18 cellular contexts compared by ENCODE assay signal in the genomic region with DNA sequence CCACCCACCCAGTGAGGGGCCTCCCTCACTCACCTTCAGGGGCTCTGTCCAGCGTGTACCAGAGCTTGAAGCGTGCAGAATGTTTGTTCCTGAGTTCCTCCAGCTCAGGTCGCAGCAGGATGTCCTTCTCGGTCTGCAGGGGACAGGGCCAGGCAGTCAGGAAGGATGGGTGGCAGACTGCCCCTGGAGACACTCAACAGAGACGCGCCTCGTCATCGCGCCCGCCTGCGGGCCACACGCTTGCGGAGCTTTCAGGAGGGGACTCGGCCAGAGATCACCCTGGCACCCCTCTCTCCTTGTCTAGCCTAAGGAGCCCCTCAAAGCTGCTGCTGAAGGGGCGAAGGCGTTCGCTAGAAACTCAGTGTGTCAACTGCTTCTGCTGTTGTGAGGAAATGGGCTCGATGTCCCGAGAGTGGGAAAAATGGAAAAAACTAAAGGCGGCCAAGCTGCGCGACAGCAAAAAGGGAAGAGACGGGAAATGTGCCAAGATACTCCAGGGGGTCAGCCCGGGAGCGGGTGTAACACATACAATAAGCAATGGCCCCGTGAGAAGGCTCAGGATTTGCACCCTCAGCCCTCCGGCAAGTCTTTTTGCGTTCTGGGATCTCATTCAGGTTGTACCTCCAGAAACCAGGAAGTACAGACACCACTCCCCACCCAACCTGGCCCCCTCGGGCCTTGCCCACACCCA. TPM values are rescaled to one million over a fixed set of nuclear protein-coding genes. Genes with fewer than 3 reads are reported as not detected.
A peak's percentile ranks its signal among the peaks of the same experiment; 100 is the strongest.
DNase-seq lines count a peak whose midpoint lies in the region; ATAC-seq, FAIRE-seq and TF ChIP-seq lines count a peak whose summit lies in the region.
"Had no signal": no experiment of that assay in that cellular context is flagged by ENCODE, and none has a peak within 500 bp of the region (broad histone marks: within the 10 kb centered on the region; RNA-seq: fewer than 3 reads in every experiment).

No MANE protein-coding gene starts in this region.

- no peaks in the 10 kb centered on the region for H3K79me2 ChIP-seq in HepG2 (ENCODE audit: insufficient read depth, low read length)
- no peaks in the 10 kb centered on the region for H3K79me2 ChIP-seq in GM12878 (ENCODE audit: control insufficient read depth, insufficient read depth, low read length)
- H3K79me2 ChIP-seq in osteoblast (ENCODE audit: insufficient read depth, low read length): no peaks in the 10 kb centered on the region

- H3K4me1 ChIP-seq in HepG2 (ENCODE audit: insufficient read depth, low read length): no peaks in the 10 kb centered on the region; the same call in 1 of the 2 replicates
- peaks cover 0 to 24% (median 0%) of the 10 kb centered on the region in 4 donors for H3K4me1 ChIP-seq in right lobe of liver
- H3K4me1 ChIP-seq in GM12878 (ENCODE audit: control insufficient read depth, insufficient read depth, low read length): peaks cover 8% of the 10 kb centered on the region
- H3K4me1 ChIP-seq in osteoblast (ENCODE audit: insufficient read depth, low read length): peaks cover 29% of the 10 kb centered on the region
- peaks cover 52% of the 10 kb centered on the region for H3K4me1 ChIP-seq in vagina

- no peak overlapping the region for H3K4me3 ChIP-seq in HepG2 (replicated peaks in 1 of 3; ENCODE audit: insufficient read depth in 1 of 3, low read depth in 2 of 3, low read length in 3 of 3)
- no peak overlapping the region for H3K4me3 ChIP-seq in right lobe of liver
- H3K4me3 ChIP-seq in GM12878: no peak overlapping the region
- no peak overlapping the region for H3K4me3 ChIP-seq in osteoblast (ENCODE audit: insufficient read depth, low read length)
- no peak overlapping the region for H3K4me3 ChIP-seq in vagina
- H3K4me3 ChIP-seq: cardiac muscle cell, K562 had no signal

- TF ChIP-seq CTCF in HepG2 (CRISPR knock-in tag; IDR thresholded peaks at IDR 0.05) (no peak), right lobe of liver (IDR thresholded peaks at IDR 0.05) (no peak), GM12878 (IDR thresholded peaks at IDR 0.05 in 2 of 3, conservative IDR thresholded peaks at IDR 0.05 in 1 of 3; ENCODE audit: control insufficient read depth in 2 of 3, extremely low read depth in 1 of 3, insufficient read depth in 1 of 3, low read depth in 3 of 3, low read length in 3 of 3) (no peak), osteoblast (IDR thresholded peaks at IDR 0.05; ENCODE audit: extremely low read depth, low read depth, low read length) (no peak), vagina (IDR thresholded peaks at IDR 0.05) (no peak)

- 96% methylated on average over 22 of the region's 29 CpGs for WGBS in HepG2 (ENCODE audit: low lambda C conversion rate)
- 73% methylated on average over 15 of the region's 29 CpGs for WGBS in right lobe of liver (ENCODE audit: insufficient coverage, low coverage, low lambda C conversion rate, missing lambda C conversion rate)
- 69% methylated on average over 29 of the region's 29 CpGs for WGBS in GM12878 (ENCODE audit: insufficient coverage, insufficient replicate concordance, low lambda C conversion rate, missing lambda C conversion rate)

- intact Hi-C loops in HepG2 (cut with micrococcal nuclease; ENCODE audit: unreplicated experiment) (loop anchor here (5.0 kb wide), 1 partner anchor 468 kb away; no protein-coding TSS in a partner anchor), right lobe of liver (cut with DNase I) (no loop called here), GM12878 (cut with micrococcal nuclease; ENCODE audit: unreplicated experiment) (no loop called here), vagina (cut with DNase I) (no loop called here)

- no peak overlapping the region for H3K4me2 ChIP-seq in HepG2 (ENCODE audit: low read depth, low read length)
- no peak overlapping the region for H3K4me2 ChIP-seq in GM12878 (ENCODE audit: control insufficient read depth, insufficient read depth)
- no peak overlapping the region for H3K4me2 ChIP-seq in osteoblast (ENCODE audit: insufficient read depth, low read length)

- FAIRE-seq in HepG2 (lab: Jason Lieb, UNC) (no peak), GM12878 (lab: Jason Lieb, UNC) (no peak)
- FAIRE-seq: K562, kidney had no signal

- BruUV-seq in HepG2 (replicated peaks; lab: Mats Ljungman, UMichigan): no TSS peak
- BruUV-seq in GM12878 (replicated peaks; lab: Mats Ljungman, UMichigan): no TSS peak

- H3K27ac ChIP-seq in HepG2 (ENCODE audit: extremely low read length, insufficient read depth, low read length): no peak overlapping the region
- H3K27ac ChIP-seq in right lobe of liver: no peak overlapping the region
- no peak overlapping the region for H3K27ac ChIP-seq in GM12878 (ENCODE audit: control insufficient read depth, insufficient read depth)
- no peak overlapping the region for H3K27ac ChIP-seq in osteoblast (ENCODE audit: low read depth, low read length)
- H3K27ac ChIP-seq in vagina: peak overlapping the region; percentile 75
- H3K27ac ChIP-seq: cardiac muscle cell had no signal

- H4K20me1 ChIP-seq in HepG2 (ENCODE audit: insufficient read depth, low read length): peaks cover 5% of the 10 kb centered on the region
- H4K20me1 ChIP-seq in GM12878 (ENCODE audit: control insufficient read depth, insufficient read depth): no peaks in the 10 kb centered on the region; the same call in 1 of the 2 replicates
- H4K20me1 ChIP-seq in osteoblast (ENCODE audit: insufficient read depth, low read length): peaks cover 5% of the 10 kb centered on the region

- CTCF ChIA-PET in HepG2 (lab: Yijun Ruan, JAX; ENCODE audit: low intra/inter-chr PET ratio, low total read pairs) (no interaction called here), GM12878 (lab: Yijun Ruan, JAX) (interaction anchor here (0.7 to 4.1 kb wide), 8 partner anchors 12 to 467 kb away, joined by 3 to 16 read pairs (median 4); a partner anchor contains a TSS)

- H3K9ac ChIP-seq in HepG2 (ENCODE audit: insufficient read depth, low read depth, low read length) (no peak overlapping the region), GM12878 (ENCODE audit: control insufficient read depth, insufficient read depth, low read length) (no peak overlapping the region)

- DNase-seq in HepG2 (ENCODE audit: low spot score): no peak
- DNase-seq in right lobe of liver: no peak
- DNase-seq in GM12878 (ENCODE audit: low read depth, low spot score): no peak
- peak; percentile 56 for DNase-seq in osteoblast (ENCODE audit: insufficient read length, low spot score, missing footprints)
- DNase-seq in vagina (ENCODE audit: extremely low spot score in 2 of 2): no peak
- DNase-seq: ACHN; activated CD8-positive, alpha-beta memory T cell treated with anti-CD3 and anti-CD28 coated beads for 24 hours; effector CD8-positive, alpha-beta T cell; hippocampal formation; kidney; NCI-H1092; NCI-H82 had no signal

- TF ChIP-seq RAD21 in HepG2 (CRISPR knock-in tag; IDR thresholded peaks at IDR 0.05) (no peak), GM12878 (IDR thresholded peaks at IDR 0.05; ENCODE audit: insufficient read depth, low read depth, low read length) (no peak)

- H3K36me3 ChIP-seq in HepG2 (replicated peaks in 1 of 2; ENCODE audit: control insufficient read depth in 1 of 2, insufficient read depth in 2 of 2, low read length in 2 of 2) (peaks cover 40 to 68% of the 10 kb centered on the region in 2 experiments), right lobe of liver (peaks cover 5 to 52% (median 27%) of the 10 kb centered on the region in 4 donors), GM12878 (ENCODE audit: control insufficient read depth in 2 of 2, insufficient read depth in 2 of 2, low read length in 1 of 2) (peaks cover 8 to 24% of the 10 kb centered on the region in 2 experiments; a peak in 3 of 4 replicates), osteoblast (ENCODE audit: insufficient read depth, low read length) (peaks cover 53% of the 10 kb centered on the region), vagina (peaks cover 0 to 66% of the 10 kb centered on the region in 2 donors)

- TF ChIP-seq EP300 in HepG2 (IDR thresholded peaks at IDR 0.05; ENCODE audit: low read depth in 2 of 2, low read length in 2 of 2): no peak
- no peak for TF ChIP-seq EP300 in HepG2 (CRISPR knock-in tag; IDR thresholded peaks at IDR 0.05; ENCODE audit: borderline replicate concordance)
- no peak for TF ChIP-seq EP300 in GM12878 (IDR thresholded peaks at IDR 0.05; ENCODE audit: borderline replicate concordance in 1 of 2, control insufficient read depth in 1 of 2, low read depth in 2 of 2, low read length in 2 of 2)

- H3K9me3 ChIP-seq in HepG2 (ENCODE audit: low read length) (no peaks in the 10 kb centered on the region), right lobe of liver (no peaks in the 10 kb centered on the region), GM12878 (replicated peaks; ENCODE audit: control insufficient read depth, insufficient read depth, low read length) (no peaks in the 10 kb centered on the region), osteoblast (ENCODE audit: low read depth, low read length) (no peaks in the 10 kb centered on the region), vagina (no peaks in the 10 kb centered on the region)

- SMC1A ChIA-PET in GM12878 (lab: Charles Lee; ENCODE audit: uncharacterized antibody, unreplicated experiment): interaction anchor here (0.8 to 4.0 kb wide), 5 partner anchors 20 to 232 kb away, joined by 3 to 15 read pairs (median 4); no protein-coding TSS in a partner anchor

- POLR2A ChIA-PET in HepG2 (lab: Yijun Ruan, JAX): interaction anchor here (4.5 kb wide), 1 partner anchor 19 kb away, joined by 20 read pairs; no protein-coding TSS in a partner anchor
- POLR2A ChIA-PET in GM12878 (lab: Charles Lee): interaction anchor here (0.9 kb wide), 1 partner anchor 31 kb away, joined by 3 read pairs; no protein-coding TSS in a partner anchor

- RAD21 ChIA-PET in GM12878 (lab: Charles Lee; ENCODE audit: unreplicated experiment): interaction anchor here (1.4 to 3.8 kb wide), 3 partner anchors 19 to 196 kb away, joined by 5 to 19 read pairs (median 5); no protein-coding TSS in a partner anchor

- no peak overlapping the region for H2AFZ ChIP-seq in HepG2 (ENCODE audit: low read length)
- no peak overlapping the region for H2AFZ ChIP-seq in GM12878 (ENCODE audit: control insufficient read depth, low read depth, low read length)
- H2AFZ ChIP-seq in osteoblast (ENCODE audit: low read length): no peak overlapping the region

- no peaks in the 10 kb centered on the region for H3K27me3 ChIP-seq in HepG2 (ENCODE audit: control insufficient read depth in 1 of 2, insufficient read depth in 2 of 2, low read length in 2 of 2)
- H3K27me3 ChIP-seq in right lobe of liver: no peaks in the 10 kb centered on the region
- H3K27me3 ChIP-seq in GM12878 (replicated peaks in 1 of 2; ENCODE audit: control insufficient read depth in 2 of 2, insufficient read depth in 2 of 2, low read length in 1 of 2): no peaks in the 10 kb centered on the region
- no peaks in the 10 kb centered on the region for H3K27me3 ChIP-seq in osteoblast (ENCODE audit: insufficient read depth, low read length)
- H3K27me3 ChIP-seq in vagina: no peaks in the 10 kb centered on the region
- H3K27me3 ChIP-seq: cardiac muscle cell had no signal

- in situ Hi-C loops in HepG2 (cut with HindIII; ENCODE audit: extremely low pct_ligation_motif_present, low pct_unique_long_range_greater_than_20kb): no loop called here
- in situ Hi-C loops in GM12878 (cut with MboI): no loop called here

- TF ChIP-seq POLR2A in HepG2 (IDR thresholded peaks at IDR 0.05; ENCODE audit: insufficient read depth in 1 of 2, low read depth in 2 of 2, low read length in 2 of 2) (no peak), right lobe of liver (IDR thresholded peaks at IDR 0.05) (no peak), GM12878 (IDR thresholded peaks at IDR 0.05; ENCODE audit: low read depth, low read length) (no peak), vagina (IDR thresholded peaks at IDR 0.05) (no peak)

- ATAC-seq in HepG2 (no peak), right lobe of liver (no peak), GM12878 (0 out of 3 replicates have a peak, but pooled peaks have one; percentile 5), GM18861 (IDR thresholded peaks at IDR 0.05; ENCODE audit: unreplicated experiment) (no peak), GM21717 (IDR thresholded peaks at IDR 0.05; ENCODE audit: unreplicated experiment) (no peak), HG03159 (IDR thresholded peaks at IDR 0.05; ENCODE audit: unreplicated experiment) (no peak)
- ATAC-seq: K562 had no signal

RNA-seq across cellular contexts. Expression of a gene that starts 9.2 kb away (rescaled TPM):
- 47.4 and 64.1 TPM in 2 replicates for total RNA-seq in HepG2 (2016; rRNA removed; fragmentation: Illumina TruSeq; extraction: Trizol)
- total RNA-seq in HepG2 (2016; cell fraction: cytosol; rRNA removed; fragmentation: Illumina TruSeq; extraction: Trizol; ENCODE audit: low read depth): 6.4 and 8.7 TPM in 2 replicates
- total RNA-seq in HepG2 (2016; cell fraction: insoluble cytoplasmic fraction; rRNA removed; fragmentation: Illumina TruSeq; extraction: Trizol): 45.0 and 57.8 TPM in 2 replicates
- 23.2 TPM in 2 replicates for total RNA-seq in HepG2 (2016; cell fraction: membrane; rRNA removed; fragmentation: Illumina TruSeq; extraction: Trizol)
- 32.4 and 36.4 TPM in 2 replicates for total RNA-seq in HepG2 (2016; cell fraction: nucleus; rRNA removed; fragmentation: Illumina TruSeq; extraction: Trizol)
- 45.8 and 50.1 TPM in 2 replicates for polyA plus RNA-seq in HepG2 (2011; rRNA removed)
- polyA plus RNA-seq in HepG2 (2011; cell fraction: cytosol; rRNA removed): 28.7 TPM in 2 replicates
- polyA plus RNA-seq in HepG2 (2011; cell fraction: nucleus; rRNA removed): 70.7 and 76.7 TPM in 2 replicates
- polyA plus RNA-seq in HepG2 (2012): 62.0 and 63.4 TPM in 2 replicates
- polyA plus RNA-seq in HepG2 (2016; cell fraction: cytosol; fragmentation: Illumina TruSeq; extraction: Trizol; ENCODE audit: low read depth): 5.1 and 6.4 TPM in 2 replicates
- polyA plus RNA-seq in HepG2 (2016; cell fraction: insoluble cytoplasmic fraction; fragmentation: Illumina TruSeq; extraction: Trizol; ENCODE audit: low read depth): 59.1 and 66.7 TPM in 2 replicates
- polyA plus RNA-seq in HepG2 (2016; cell fraction: membrane; fragmentation: Illumina TruSeq; extraction: Trizol; ENCODE audit: low read depth): 14.0 and 14.8 TPM in 2 replicates
- 53.9 and 54.2 TPM in 2 replicates for polyA plus RNA-seq in HepG2 (2016; cell fraction: nucleus; fragmentation: Illumina TruSeq; extraction: Trizol; ENCODE audit: insufficient read depth, low read depth)
- 46.1 and 58.4 TPM in 2 replicates for polyA minus RNA-seq in HepG2 (2011; rRNA and poly(A)+ RNA removed; ENCODE audit: low replicate concordance)
- 29.3 and 32.2 TPM in 2 replicates for polyA minus RNA-seq in HepG2 (2011; cell fraction: cytosol; rRNA and poly(A)+ RNA removed)
- polyA minus RNA-seq in HepG2 (2011; cell fraction: nucleus; rRNA and poly(A)+ RNA removed): 33.0 and 36.7 TPM in 2 replicates
- 10 to 100 TPM; 17.1 to 22.6 (median 21.1) TPM for total RNA-seq in right lobe of liver
- total RNA-seq in GM12878 (2013; cell fraction: nucleolus; rRNA removed): 25.8 and 29.0 TPM in 2 replicates
- 32.9 and 38.9 TPM in 2 replicates for total RNA-seq in GM12878 (2014; rRNA removed)
- total RNA-seq in GM12878 (2014; rRNA removed; fragmentation: Illumina TruSeq; extraction: Trizol): 25.9 and 27.0 TPM in 2 replicates
- total RNA-seq in GM12878 (2021): 54.1 and 55.9 TPM in 2 replicates
- 37.9 TPM for polyA plus RNA-seq in GM12878 (2011; ENCODE audit: low read depth)
- polyA plus RNA-seq in GM12878 (2011; rRNA removed): 35.6 and 54.2 TPM in 2 replicates
- 41.6 and 47.6 TPM in 2 replicates for polyA plus RNA-seq in GM12878 (2011; cell fraction: cytosol; rRNA removed)
- 54.4 and 62.1 TPM in 2 replicates for polyA plus RNA-seq in GM12878 (2011; cell fraction: nucleus; rRNA removed)
- 39.1 and 43.5 TPM in 2 replicates for polyA plus RNA-seq in GM12878 (2012)
- polyA plus RNA-seq in GM12878 (2014; fragmentation: Illumina TruSeq; extraction: Trizol): 43.3 and 52.6 TPM in 2 replicates
- polyA plus RNA-seq in GM12878 (2014; fragmentation: Nextera tagmentation; extraction: Ambion mirVana): 10 to 100 TPM; 14.8 to 19.3 TPM
- 46.4 and 49.3 TPM in 2 replicates for polyA plus RNA-seq in GM12878 (2014; rRNA removed)
- 10 to 100 TPM; 60.1 to 60.2 TPM for polyA plus RNA-seq in GM12878 (2016; fragmentation: Nextera tagmentation; extraction: Ambion mirVana)
- polyA minus RNA-seq in GM12878 (2011; rRNA and poly(A)+ RNA removed): 33.2 and 42.9 TPM in 2 replicates
- 13.8 and 18.2 TPM in 2 replicates for polyA minus RNA-seq in GM12878 (2011; cell fraction: cytosol; rRNA and poly(A)+ RNA removed)
- 14.7 and 20.4 TPM in 2 replicates for polyA minus RNA-seq in GM12878 (2011; cell fraction: nucleus; rRNA and poly(A)+ RNA removed)
- 21.2 and 22.4 TPM in 2 replicates for total RNA-seq in osteoblast
- 34.9 TPM for total RNA-seq in vagina

RNA-seq across cellular contexts. Expression of a gene that starts 16.5 kb away (rescaled TPM):
- total RNA-seq in HepG2 (2016; rRNA removed; fragmentation: Illumina TruSeq; extraction: Trizol) (0.97 TPM in 1 of 2 replicates, not detected in the other), right lobe of liver (under 1 TPM in 3 of 6 experiments, not detected in 3; 0.37 to 0.78 (median 0.68) TPM), GM12878 (2014; rRNA removed) (0.22 and 0.40 TPM in 2 replicates), GM12878 (2014; rRNA removed; fragmentation: Illumina TruSeq; extraction: Trizol) (0.85 TPM in 1 of 2 replicates, not detected in the other), GM12878 (2021) (0.43 and 0.46 TPM in 2 replicates), osteoblast (0.72 and 1.2 TPM in 2 replicates), vagina (not detected)
- 0.35 TPM in 1 of 2 replicates, not detected in the other for total RNA-seq in HepG2 (2016; cell fraction: cytosol; rRNA removed; fragmentation: Illumina TruSeq; extraction: Trizol; ENCODE audit: low read depth)
- total RNA-seq in HepG2 (2016; cell fraction: insoluble cytoplasmic fraction; rRNA removed; fragmentation: Illumina TruSeq; extraction: Trizol): 0.58 TPM in 1 of 2 replicates, not detected in the other
- total RNA-seq in HepG2 (2016; cell fraction: membrane; rRNA removed; fragmentation: Illumina TruSeq; extraction: Trizol): not detected in 2 replicates
- 0.69 and 1.2 TPM in 2 replicates for total RNA-seq in HepG2 (2016; cell fraction: nucleus; rRNA removed; fragmentation: Illumina TruSeq; extraction: Trizol)
- polyA plus RNA-seq in HepG2 (2011; rRNA removed) (0.40 and 0.50 TPM in 2 replicates), GM12878 (2011; rRNA removed) (0.23 and 0.26 TPM in 2 replicates), GM12878 (2014; fragmentation: Illumina TruSeq; extraction: Trizol) (not detected in 2 replicates), GM12878 (2014; fragmentation: Nextera tagmentation; extraction: Ambion mirVana) (under 1 TPM; 0.24 to 0.60 TPM), GM12878 (2014; rRNA removed) (not detected in 2 replicates), GM12878 (2016; fragmentation: Nextera tagmentation; extraction: Ambion mirVana) (under 1 TPM; 0.47 to 0.71 TPM)
- polyA plus RNA-seq in HepG2 (2011; cell fraction: cytosol; rRNA removed): not detected in 2 replicates
- 0.40 and 1.1 TPM in 2 replicates for polyA plus RNA-seq in HepG2 (2011; cell fraction: nucleus; rRNA removed)
- 0.21 TPM in 1 of 2 replicates, not detected in the other for polyA plus RNA-seq in HepG2 (2012)
- polyA plus RNA-seq in HepG2 (2016; cell fraction: cytosol; fragmentation: Illumina TruSeq; extraction: Trizol; ENCODE audit: low read depth): not detected in 2 replicates
- polyA plus RNA-seq in HepG2 (2016; cell fraction: insoluble cytoplasmic fraction; fragmentation: Illumina TruSeq; extraction: Trizol; ENCODE audit: low read depth): not detected in 2 replicates
- polyA plus RNA-seq in HepG2 (2016; cell fraction: membrane; fragmentation: Illumina TruSeq; extraction: Trizol; ENCODE audit: low read depth): not detected in 2 replicates
- polyA plus RNA-seq in HepG2 (2016; cell fraction: nucleus; fragmentation: Illumina TruSeq; extraction: Trizol; ENCODE audit: insufficient read depth, low read depth): not detected in 2 replicates
- 2.1 and 4.3 TPM in 2 replicates for polyA minus RNA-seq in HepG2 (2011; rRNA and poly(A)+ RNA removed; ENCODE audit: low replicate concordance)
- not detected in 2 replicates for polyA minus RNA-seq in HepG2 (2011; cell fraction: cytosol; rRNA and poly(A)+ RNA removed)
- 3.9 and 6.5 TPM in 2 replicates for polyA minus RNA-seq in HepG2 (2011; cell fraction: nucleus; rRNA and poly(A)+ RNA removed)
- total RNA-seq in GM12878 (2013; cell fraction: nucleolus; rRNA removed): 4.9 and 7.6 TPM in 2 replicates
- polyA plus RNA-seq in GM12878 (2011; ENCODE audit: low read depth): not detected
- polyA plus RNA-seq in GM12878 (2011; cell fraction: cytosol; rRNA removed): not detected in 2 replicates
- polyA plus RNA-seq in GM12878 (2011; cell fraction: nucleus; rRNA removed): 0.51 and 0.52 TPM in 2 replicates
- not detected in 2 replicates for polyA plus RNA-seq in GM12878 (2012)
- 1.6 and 2.0 TPM in 2 replicates for polyA minus RNA-seq in GM12878 (2011; rRNA and poly(A)+ RNA removed)
- not detected in 2 replicates for polyA minus RNA-seq in GM12878 (2011; cell fraction: cytosol; rRNA and poly(A)+ RNA removed)
- 3.0 and 3.5 TPM in 2 replicates for polyA minus RNA-seq in GM12878 (2011; cell fraction: nucleus; rRNA and poly(A)+ RNA removed)
- total RNA-seq: RPMI7951 had no signal

RNA-seq across cellular contexts. Expression of a gene that starts 25.3 kb away (rescaled TPM):
- 31.5 and 32.4 TPM in 2 replicates for total RNA-seq in HepG2 (2016; rRNA removed; fragmentation: Illumina TruSeq; extraction: Trizol)
- 9.5 and 9.9 TPM in 2 replicates for total RNA-seq in HepG2 (2016; cell fraction: cytosol; rRNA removed; fragmentation: Illumina TruSeq; extraction: Trizol; ENCODE audit: low read depth)
- 27.7 and 33.5 TPM in 2 replicates for total RNA-seq in HepG2 (2016; cell fraction: insoluble cytoplasmic fraction; rRNA removed; fragmentation: Illumina TruSeq; extraction: Trizol)
- total RNA-seq in HepG2 (2016; cell fraction: membrane; rRNA removed; fragmentation: Illumina TruSeq; extraction: Trizol): 19.2 and 24.7 TPM in 2 replicates
- total RNA-seq in HepG2 (2016; cell fraction: nucleus; rRNA removed; fragmentation: Illumina TruSeq; extraction: Trizol): 26.9 and 30.5 TPM in 2 replicates
- 305 and 347 TPM in 2 replicates for polyA plus RNA-seq in HepG2 (2011; rRNA removed)
- 171 and 227 TPM in 2 replicates for polyA plus RNA-seq in HepG2 (2011; cell fraction: cytosol; rRNA removed)
- polyA plus RNA-seq in HepG2 (2011; cell fraction: nucleus; rRNA removed): 180 and 209 TPM in 2 replicates
- 258 and 265 TPM in 2 replicates for polyA plus RNA-seq in HepG2 (2012)
- 41.8 and 43.2 TPM in 2 replicates for polyA plus RNA-seq in HepG2 (2016; cell fraction: cytosol; fragmentation: Illumina TruSeq; extraction: Trizol; ENCODE audit: low read depth)
- polyA plus RNA-seq in HepG2 (2016; cell fraction: insoluble cytoplasmic fraction; fragmentation: Illumina TruSeq; extraction: Trizol; ENCODE audit: low read depth): 103 and 141 TPM in 2 replicates
- 69.2 and 69.5 TPM in 2 replicates for polyA plus RNA-seq in HepG2 (2016; cell fraction: membrane; fragmentation: Illumina TruSeq; extraction: Trizol; ENCODE audit: low read depth)
- polyA plus RNA-seq in HepG2 (2016; cell fraction: nucleus; fragmentation: Illumina TruSeq; extraction: Trizol; ENCODE audit: insufficient read depth, low read depth): 118 and 123 TPM in 2 replicates
- 63.4 and 306 TPM in 2 replicates for polyA minus RNA-seq in HepG2 (2011; rRNA and poly(A)+ RNA removed; ENCODE audit: low replicate concordance)
- 173 and 208 TPM in 2 replicates for polyA minus RNA-seq in HepG2 (2011; cell fraction: cytosol; rRNA and poly(A)+ RNA removed)
- 50.5 and 63.4 TPM in 2 replicates for polyA minus RNA-seq in HepG2 (2011; cell fraction: nucleus; rRNA and poly(A)+ RNA removed)
- total RNA-seq in right lobe of liver: 100 to 1,000 TPM; 146 to 211 (median 170) TPM
- 38.2 and 40.3 TPM in 2 replicates for total RNA-seq in GM12878 (2013; cell fraction: nucleolus; rRNA removed)
- total RNA-seq in GM12878 (2014; rRNA removed): 33.3 and 46.8 TPM in 2 replicates
- 20.5 and 22.9 TPM in 2 replicates for total RNA-seq in GM12878 (2014; rRNA removed; fragmentation: Illumina TruSeq; extraction: Trizol)
- 81.7 and 83.8 TPM in 2 replicates for total RNA-seq in GM12878 (2021)
- 23.6 TPM for polyA plus RNA-seq in GM12878 (2011; ENCODE audit: low read depth)
- polyA plus RNA-seq in GM12878 (2011; rRNA removed): 21.0 and 70.3 TPM in 2 replicates
- 82.7 and 87.2 TPM in 2 replicates for polyA plus RNA-seq in GM12878 (2011; cell fraction: cytosol; rRNA removed)
- polyA plus RNA-seq in GM12878 (2011; cell fraction: nucleus; rRNA removed): 56.1 and 64.4 TPM in 2 replicates
- polyA plus RNA-seq in GM12878 (2012): 62.8 and 80.6 TPM in 2 replicates
- 37.3 and 65.3 TPM in 2 replicates for polyA plus RNA-seq in GM12878 (2014; fragmentation: Illumina TruSeq; extraction: Trizol)
- polyA plus RNA-seq in GM12878 (2014; fragmentation: Nextera tagmentation; extraction: Ambion mirVana): 1 to 10 TPM; 2.0 to 3.5 TPM
- 81.0 and 102 TPM in 2 replicates for polyA plus RNA-seq in GM12878 (2014; rRNA removed)
- 100 to 1,000 TPM; 104 to 119 TPM for polyA plus RNA-seq in GM12878 (2016; fragmentation: Nextera tagmentation; extraction: Ambion mirVana)
- 49.7 and 58.4 TPM in 2 replicates for polyA minus RNA-seq in GM12878 (2011; rRNA and poly(A)+ RNA removed)
- 36.8 and 38.8 TPM in 2 replicates for polyA minus RNA-seq in GM12878 (2011; cell fraction: cytosol; rRNA and poly(A)+ RNA removed)
- 12.7 and 24.7 TPM in 2 replicates for polyA minus RNA-seq in GM12878 (2011; cell fraction: nucleus; rRNA and poly(A)+ RNA removed)
- 84.3 and 86.9 TPM in 2 replicates for total RNA-seq in osteoblast
- total RNA-seq in vagina: 174 TPM
